In the genomic region with DNA sequence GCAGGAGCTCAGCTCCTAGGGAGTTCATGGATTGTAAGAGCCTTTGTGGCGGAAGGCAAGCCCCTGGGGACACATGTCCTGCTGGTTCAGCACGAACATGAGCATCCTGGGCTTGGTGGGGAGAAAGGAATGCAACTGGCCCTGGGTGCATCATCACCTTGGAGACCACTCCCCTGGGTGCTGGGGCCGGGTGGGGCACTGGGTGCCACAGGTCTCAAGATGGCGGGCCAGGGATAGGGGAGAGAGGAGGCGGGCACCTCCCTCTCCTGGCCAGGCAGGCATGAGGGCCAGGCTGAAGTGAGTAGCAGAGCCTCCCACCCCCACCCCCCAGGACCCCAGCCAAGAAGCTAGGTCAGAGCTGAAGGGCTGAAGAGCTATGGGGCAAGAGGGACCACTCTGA, we compare ENCODE assay signal across 8 cellular contexts. TPM values are rescaled to one million over a fixed set of nuclear protein-coding genes. Genes with fewer than 3 reads are reported as not detected.
DNase-seq lines count a peak whose midpoint lies in the region; ATAC-seq and TF ChIP-seq lines count a peak whose summit lies in the region.

No MANE protein-coding gene starts in this region.

- H3K4me3 Mint-ChIP-seq in activated T-cell treated with anti-CD3 and anti-CD28 coated beads, Interleukin-2, amount 50 U/mL, for 4 hours, result peak overlapping the region; percentile 81

- WGBS in mesendoderm (ENCODE audit: extremely low coverage, insufficient coverage, low lambda C conversion rate), result no CpG with 5 or more reads among the region's 5 CpGs

- peak overlapping the region; percentile 42 for H3K4me2 ChIP-seq in mesendoderm (ENCODE audit: low read length)

- H2AK5ac ChIP-seq in mesendoderm (ENCODE audit: low read length), result peak overlapping the region; percentile 69

- no peak overlapping the region for H4K8ac ChIP-seq in mesendoderm (ENCODE audit: low read depth, low read length)

- in situ Hi-C loops in brain microvascular endothelial cell (cut with HindIII; ENCODE audit: low pct_ligation_motif_present, low sequenced_read_pairs), result no loop called here

- peaks cover 10% of the 10 kb centered on the region for H3K4me1 Mint-ChIP-seq in activated T-cell treated with anti-CD3 and anti-CD28 coated beads, Interleukin-2, amount 50 U/mL, for 4 hours (ENCODE audit: low read depth)

- H2BK15ac ChIP-seq in mesendoderm (replicated peaks; ENCODE audit: low read depth), result no peak overlapping the region

- no peaks in the 10 kb centered on the region for H3K79me2 ChIP-seq in mesendoderm (ENCODE audit: control insufficient read depth, insufficient read depth, low read length)

- no peak for DNase-seq in activated T-cell treated with anti-CD3 and anti-CD28 coated beads, Interleukin-2, amount 50 U/mL, for 4 hours
- no peak for DNase-seq in activated T-cell treated with anti-CD3 and anti-CD28 coated beads, Interleukin-2, amount 50 U/mL, for 1 hour
- DNase-seq in brain microvascular endothelial cell (no peak), mesendoderm (no peak), upper lobe of right lung (no peak), DMS114 treated with DMSO at 0.1 percent for 48 hours (lab: John Stamatoyannopoulos, UW; ENCODE audit: unreplicated experiment) (no peak), NCI-H748 treated with DMSO at 0.1 percent for 48 hours (lab: John Stamatoyannopoulos, UW) (no peak)

- H3K36me3 ChIP-seq in brain microvascular endothelial cell (replicated peaks) (no peaks in the 10 kb centered on the region), mesendoderm (ENCODE audit: control insufficient read depth, insufficient read depth, low read length) (no peaks in the 10 kb centered on the region), upper lobe of right lung (no peaks in the 10 kb centered on the region)

- H3K9ac ChIP-seq in mesendoderm (ENCODE audit: low read length), result peak overlapping the region; percentile 85

- no peaks in the 10 kb centered on the region for H3K9me3 Mint-ChIP-seq in activated T-cell treated with anti-CD3 and anti-CD28 coated beads, Interleukin-2, amount 50 U/mL, for 4 hours

- H3K4me3 ChIP-seq in brain microvascular endothelial cell (ENCODE audit: low read depth, low read length), result peak overlapping the region; percentile 62
- no peak overlapping the region for H3K4me3 ChIP-seq in mesendoderm (ENCODE audit: low read length)
- H3K4me3 ChIP-seq in upper lobe of right lung, result peak overlapping the region; percentile 71

- no peak overlapping the region for H4K5ac ChIP-seq in mesendoderm (ENCODE audit: low read length)

- H3K79me1 ChIP-seq in mesendoderm (ENCODE audit: low read length), result peaks cover 6% of the 10 kb centered on the region

- no peaks in the 10 kb centered on the region for H3K27me3 ChIP-seq in brain microvascular endothelial cell (replicated peaks)
- H3K27me3 ChIP-seq in mesendoderm (ENCODE audit: insufficient read depth, low read length, poor library complexity), result no peaks in the 10 kb centered on the region
- no peaks in the 10 kb centered on the region for H3K27me3 ChIP-seq in upper lobe of right lung

- H3K4me1 ChIP-seq in mesendoderm (ENCODE audit: control insufficient read depth, low read depth, low read length) (peaks cover 13% of the 10 kb centered on the region), upper lobe of right lung (peaks cover 13% of the 10 kb centered on the region)

- H2BK5ac ChIP-seq in mesendoderm (ENCODE audit: low read length), result no peak overlapping the region

- H3K36me3 Mint-ChIP-seq in activated T-cell treated with anti-CD3 and anti-CD28 coated beads, Interleukin-2, amount 50 U/mL, for 4 hours (ENCODE audit: insufficient read depth), result no peaks in the 10 kb centered on the region

- peak overlapping the region; percentile 7 for H3K23ac ChIP-seq in mesendoderm (ENCODE audit: low read length)

- H3K18ac ChIP-seq in mesendoderm (ENCODE audit: low read length), result no peak overlapping the region

- H3K9me3 ChIP-seq in upper lobe of right lung, result no peaks in the 10 kb centered on the region

- no peak for TF ChIP-seq CTCF in brain microvascular endothelial cell (IDR thresholded peaks at IDR 0.05; ENCODE audit: low read depth, low read length, missing control alignments)
- no peak for TF ChIP-seq CTCF in upper lobe of right lung (IDR thresholded peaks at IDR 0.05)

- no peak overlapping the region for H2BK120ac ChIP-seq in mesendoderm (ENCODE audit: low read depth, low read length)

- ATAC-seq in activated T-cell treated with anti-CD3 and anti-CD28 coated beads, Interleukin-2, amount 50 U/mL, for 4 hours, result no peak
- ATAC-seq in upper lobe of right lung (no peak), HG03520 (IDR thresholded peaks at IDR 0.05; ENCODE audit: unreplicated experiment) (no peak)

- peak overlapping the region; percentile 93 for H3K56ac ChIP-seq in mesendoderm (ENCODE audit: low read length)

- H3K27me3 Mint-ChIP-seq in activated T-cell treated with anti-CD3 and anti-CD28 coated beads, Interleukin-2, amount 50 U/mL, for 4 hours (ENCODE audit: low read depth), result no peaks in the 10 kb centered on the region

- intact Hi-C loops in upper lobe of right lung (cut with DNase I), result no loop called here

- H3K27ac ChIP-seq in brain microvascular endothelial cell (no peak overlapping the region), mesendoderm (ENCODE audit: low read depth, low read length) (no peak overlapping the region), upper lobe of right lung (no peak overlapping the region)

- no peak overlapping the region for H3K4ac ChIP-seq in mesendoderm (ENCODE audit: low read depth, low read length)

RNA-seq across cellular contexts. Expression of a gene that starts 0.8 kb away (rescaled TPM):
- total RNA-seq in activated T-cell treated with anti-CD3 and anti-CD28 coated beads, Interleukin-2, amount 50 U/mL, for 4 hours, result 10 to 100 TPM in 2 of 3 donors, 1 to 10 TPM in 1; 9.8 to 12.3 (median 10.4) TPM
- polyA plus RNA-seq in mesendoderm (2013, experiment 1 of 2), result 14.4 TPM
- polyA plus RNA-seq in mesendoderm (2013, experiment 2 of 2), result 14.3 TPM
- total RNA-seq in upper lobe of right lung, result 37.1 TPM

RNA-seq across cellular contexts. Expression of a gene that starts 7.4 kb away (rescaled TPM):
- total RNA-seq in activated T-cell treated with anti-CD3 and anti-CD28 coated beads, Interleukin-2, amount 50 U/mL, for 4 hours, result 10 to 100 TPM; 27.4 to 30.9 (median 28.5) TPM
- polyA plus RNA-seq in mesendoderm (2013, experiment 1 of 2), result 2.8 TPM
- 2.6 TPM for polyA plus RNA-seq in mesendoderm (2013, experiment 2 of 2)
- 55.9 TPM for total RNA-seq in upper lobe of right lung

RNA-seq across cellular contexts. Expression of a gene that starts 8.4 kb away (rescaled TPM):
- 10 to 100 TPM; 11.8 to 19.7 (median 12.6) TPM for total RNA-seq in activated T-cell treated with anti-CD3 and anti-CD28 coated beads, Interleukin-2, amount 50 U/mL, for 4 hours
- polyA plus RNA-seq in mesendoderm (2013, experiment 1 of 2), result 2.6 TPM
- 2.4 TPM for polyA plus RNA-seq in mesendoderm (2013, experiment 2 of 2)
- 17.9 TPM for total RNA-seq in upper lobe of right lung

RNA-seq across cellular contexts. Expression of a gene that starts 11.3 kb away (rescaled TPM):
- total RNA-seq in activated T-cell treated with anti-CD3 and anti-CD28 coated beads, Interleukin-2, amount 50 U/mL, for 4 hours, result not detected
- 0.04 TPM for polyA plus RNA-seq in mesendoderm (2013, experiment 1 of 2)
- polyA plus RNA-seq in mesendoderm (2013, experiment 2 of 2), result 0.04 TPM
- total RNA-seq in upper lobe of right lung, result not detected

RNA-seq across cellular contexts. Expression of a gene that starts 16.8 kb away (rescaled TPM):
- total RNA-seq in activated T-cell treated with anti-CD3 and anti-CD28 coated beads, Interleukin-2, amount 50 U/mL, for 4 hours, result 10 to 100 TPM; 47.6 to 58.1 (median 55.9) TPM
- 28.2 TPM for polyA plus RNA-seq in mesendoderm (2013, experiment 1 of 2)
- 25.1 TPM for polyA plus RNA-seq in mesendoderm (2013, experiment 2 of 2)
- total RNA-seq in upper lobe of right lung, result 26.5 TPM
